In genomic region chr3:128343287-128344045, GRCh38 we compare ENCODE assay signal across 8 cellular contexts.
A peak's percentile ranks its signal among the peaks of the same experiment; 100 is the strongest.
DNase-seq lines count a peak whose midpoint lies in the region; ATAC-seq and TF ChIP-seq lines count a peak whose summit lies in the region.

No MANE protein-coding gene starts in this region.

- H3K27ac ChIP-seq in endodermal cell (ENCODE audit: low read depth, low read length), result no peak overlapping the region

- H3K9me3 ChIP-seq in endodermal cell (ENCODE audit: control insufficient read depth, low read length), result no peaks in the 10 kb centered on the region

- no peaks in the 10 kb centered on the region for H3K36me3 ChIP-seq in endodermal cell (ENCODE audit: control insufficient read depth, insufficient read depth, low read length)

- no peak for ATAC-seq in GM18861 (IDR thresholded peaks at IDR 0.05; ENCODE audit: unreplicated experiment)

- TF ChIP-seq CTCF in endodermal cell (conservative IDR thresholded peaks at IDR 0.05), result no peak
- no peak for TF ChIP-seq CTCF in progenitor cell of endocrine pancreas (IDR thresholded peaks at IDR 0.05; ENCODE audit: unreplicated experiment)
- no peak for TF ChIP-seq CTCF in osteocyte (IDR thresholded peaks at IDR 0.05)

- H3K27me3 Mint-ChIP-seq in endodermal cell (ENCODE audit: insufficient read depth) (no peaks in the 10 kb centered on the region), progenitor cell of endocrine pancreas (peaks cover 3% of the 10 kb centered on the region), osteocyte (ENCODE audit: unreplicated experiment) (no peaks in the 10 kb centered on the region)

- H3K27ac Mint-ChIP-seq in endodermal cell, result peak overlapping the region; percentile 67
- H3K27ac Mint-ChIP-seq in progenitor cell of endocrine pancreas, result peak overlapping the region; percentile 85
- no peak overlapping the region for H3K27ac Mint-ChIP-seq in osteocyte (ENCODE audit: unreplicated experiment)

- no peaks in the 10 kb centered on the region for H3K4me1 ChIP-seq in endodermal cell (ENCODE audit: control insufficient read depth, insufficient read depth, low read length)

- H3K9me3 Mint-ChIP-seq in endodermal cell (no peaks in the 10 kb centered on the region), progenitor cell of endocrine pancreas (ENCODE audit: low read depth) (no peaks in the 10 kb centered on the region), osteocyte (ENCODE audit: unreplicated experiment) (no peaks in the 10 kb centered on the region)

- WGBS in endodermal cell (ENCODE audit: insufficient coverage in 1 of 2, insufficient read length in 1 of 2), 2 experiments, result 44 to 79% methylated on average over 3 to 6 of the region's 6 CpGs

- no peaks in the 10 kb centered on the region for H3K27me3 ChIP-seq in endodermal cell (ENCODE audit: control insufficient read depth, insufficient read depth, low read length, poor library complexity, severe bottlenecking)

- no peak overlapping the region for H3K9ac ChIP-seq in endodermal cell (ENCODE audit: extremely low read depth, low read length, poor library complexity, severe bottlenecking)

- no peak overlapping the region for H3K4me3 Mint-ChIP-seq in endodermal cell
- H3K4me3 Mint-ChIP-seq in progenitor cell of endocrine pancreas (ENCODE audit: low read depth), result no peak overlapping the region
- no peak overlapping the region for H3K4me3 Mint-ChIP-seq in osteocyte (ENCODE audit: unreplicated experiment)

- H3K36me3 Mint-ChIP-seq in endodermal cell (ENCODE audit: low read depth) (no peaks in the 10 kb centered on the region), progenitor cell of endocrine pancreas (ENCODE audit: insufficient read depth) (peaks cover 2% of the 10 kb centered on the region), osteocyte (ENCODE audit: unreplicated experiment) (no peaks in the 10 kb centered on the region)

- peaks cover 19% of the 10 kb centered on the region for H3K4me1 Mint-ChIP-seq in endodermal cell
- H3K4me1 Mint-ChIP-seq in progenitor cell of endocrine pancreas (ENCODE audit: low read depth), result peaks cover 30% of the 10 kb centered on the region
- H3K4me1 Mint-ChIP-seq in osteocyte (ENCODE audit: unreplicated experiment), result peaks cover 23% of the 10 kb centered on the region

- peak; percentile 45 for DNase-seq in GM03348 (ENCODE audit: low spot score)
- peak; percentile 57 for DNase-seq in NCI-H446 treated with DMSO at 0.1 percent for 48 hours (lab: John Stamatoyannopoulos, UW)
- DNase-seq in endodermal cell, result peak; percentile 83
- DNase-seq in progenitor cell of endocrine pancreas (ENCODE audit: low spot score, unreplicated experiment), result no peak
- DNase-seq in NCI-H2196 treated with DMSO at 0.1 percent for 48 hours (lab: John Stamatoyannopoulos, UW; ENCODE audit: unreplicated experiment), result no peak
- DNase-seq in amygdala (lab: John Stamatoyannopoulos, UW), result no peak
- no peak for DNase-seq in osteocyte (ENCODE audit: extremely low spot score, unreplicated experiment)

- no peak overlapping the region for H3K4me3 ChIP-seq in endodermal cell (ENCODE audit: low read length)

Comparison
In these comparisons a context has a peak if more than half of its experiments do, and no peak if none do; other contexts are left out.
1. DNase-seq: peak in GM03348 (single experiment), NCI-H446 treated with DMSO at 0.1 percent for 48 hours (single experiment) and endodermal cell (single experiment); none in progenitor cell of endocrine pancreas (single experiment), NCI-H2196 treated with DMSO at 0.1 percent for 48 hours (single experiment), amygdala (0 of 56) and osteocyte (single experiment).